28 cellular contexts compared by ENCODE assay signal in the genomic region with DNA sequence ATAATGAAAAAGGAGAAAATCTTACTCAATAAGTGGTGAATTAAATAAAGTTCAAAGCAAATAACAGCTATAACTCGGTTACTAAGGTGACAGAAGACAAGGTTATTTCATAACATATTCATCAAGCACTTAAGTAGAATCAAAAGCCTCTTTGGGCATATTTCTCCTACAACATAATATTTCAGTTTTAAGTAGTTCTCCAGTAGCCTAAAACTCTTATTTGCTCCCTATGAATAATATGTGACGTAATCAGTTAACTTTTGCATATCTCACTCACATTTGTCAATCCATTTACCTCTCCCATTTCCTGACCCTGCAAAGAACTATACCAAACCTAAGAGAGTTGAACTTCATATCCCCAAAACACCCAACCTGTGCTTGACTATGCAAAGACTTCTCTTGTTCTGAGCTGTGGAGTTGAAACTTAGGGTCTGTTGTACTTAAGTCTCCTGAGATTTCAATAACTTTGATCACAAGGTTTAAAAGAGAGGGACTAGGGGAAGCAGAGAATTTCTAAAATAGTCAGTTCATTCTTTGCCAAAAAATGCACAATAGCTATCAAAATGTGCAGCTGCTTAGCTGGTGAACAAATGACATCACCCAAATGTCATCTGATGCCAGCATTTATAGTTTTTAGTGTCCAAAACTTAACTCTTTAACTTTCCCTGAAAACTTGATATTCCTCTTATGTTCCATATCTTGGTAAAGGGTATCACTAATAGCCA. TPM values are rescaled to one million over a fixed set of nuclear protein-coding genes. Genes with fewer than 3 reads are reported as not detected.
A peak's percentile ranks its signal among the peaks of the same experiment; 100 is the strongest.
DNase-seq lines count a peak whose midpoint lies in the region; ATAC-seq and TF ChIP-seq lines count a peak whose summit lies in the region.
"Had no signal": no experiment of that assay in that cellular context is flagged by ENCODE, and none has a peak within 500 bp of the region (broad histone marks: within the 10 kb centered on the region; RNA-seq: fewer than 3 reads in every experiment).

No MANE protein-coding gene starts in this region.

- CTCF ChIA-PET in HEK293 (lab: Yijun Ruan, JAX) = interaction anchor here (1.2 to 1.4 kb wide), 2 partner anchors 11 to 29 kb away, joined by 3 to 5 read pairs; no protein-coding TSS in a partner anchor
- CTCF ChIA-PET in naive thymus-derived CD4-positive, alpha-beta T cell (lab: Charles Lee) = interaction anchor here (0.6 kb wide), 1 partner anchor 766 kb away, joined by 3 read pairs; no protein-coding TSS in a partner anchor

- no peak overlapping the region for H3K27ac ChIP-seq in HEK293 (ENCODE audit: extremely low read depth, low read depth, low read length)
- no peak overlapping the region for H3K27ac ChIP-seq in naive thymus-derived CD4-positive, alpha-beta T cell (ENCODE audit: low read depth, low read length)
- H3K27ac ChIP-seq: C4-2B, uterus had no signal

- H3K4me1 Mint-ChIP-seq in naive thymus-derived CD4-positive, alpha-beta T cell = no peaks in the 10 kb centered on the region
- H3K4me1 Mint-ChIP-seq: IgD-negative memory B cell, naive B cell, WTC11 had no signal

- H3K4me3 Mint-ChIP-seq in naive thymus-derived CD4-positive, alpha-beta T cell = no peak overlapping the region
- H3K4me3 Mint-ChIP-seq: HFFc6, IgD-negative memory B cell, naive B cell, WTC11 had no signal

- no peaks in the 10 kb centered on the region for H3K27me3 ChIP-seq in naive thymus-derived CD4-positive, alpha-beta T cell (ENCODE audit: control insufficient read depth in 2 of 2, insufficient read depth in 2 of 2, low read length in 2 of 2)
- H3K27me3 ChIP-seq: uterus had no signal

- no peak for TF ChIP-seq CTCF in HEK293 (tag by site-specific recombination; IDR thresholded peaks at IDR 0.05)
- no peak for TF ChIP-seq CTCF in cardiac fibroblast (IDR thresholded peaks at IDR 0.05; ENCODE audit: low read depth, low read length)

- H3K9me3 Mint-ChIP-seq in naive thymus-derived CD4-positive, alpha-beta T cell = no peaks in the 10 kb centered on the region
- H3K9me3 Mint-ChIP-seq: HFFc6, IgD-negative memory B cell, naive B cell, WTC11 had no signal

- no peaks in the 10 kb centered on the region for H3K36me3 Mint-ChIP-seq in naive thymus-derived CD4-positive, alpha-beta T cell
- H3K36me3 Mint-ChIP-seq: naive B cell, WTC11 had no signal

- peaks cover 8 to 20% (median 16%) of the 10 kb centered on the region in 5 donors for H3K27me3 Mint-ChIP-seq in naive thymus-derived CD4-positive, alpha-beta T cell
- H3K27me3 Mint-ChIP-seq: naive B cell had no signal

- no peak overlapping the region for H3K27ac Mint-ChIP-seq in naive thymus-derived CD4-positive, alpha-beta T cell
- H3K27ac Mint-ChIP-seq: HFFc6, IgD-negative memory B cell, naive B cell, WTC11 had no signal

- no peak for ATAC-seq in HG03095 (IDR thresholded peaks at IDR 0.05; ENCODE audit: unreplicated experiment)
- no peak for ATAC-seq in naive thymus-derived CD4-positive, alpha-beta T cell
- no peak for ATAC-seq in HG03342 (IDR thresholded peaks at IDR 0.05; ENCODE audit: unreplicated experiment)
- ATAC-seq: Right ventricle myocardium inferior, WTC11 had no signal

- H3K36me3 ChIP-seq in HEK293 (ENCODE audit: control insufficient read depth in 2 of 2, insufficient read depth in 1 of 2, low read length in 2 of 2) = no peaks in the 10 kb centered on the region; a peak in 1 of 3 replicates
- no peaks in the 10 kb centered on the region for H3K36me3 ChIP-seq in naive thymus-derived CD4-positive, alpha-beta T cell (ENCODE audit: control insufficient read depth in 2 of 3, insufficient read depth in 3 of 3, low read length in 3 of 3)
- H3K36me3 ChIP-seq: uterus had no signal

- no peaks in the 10 kb centered on the region for H3K4me1 ChIP-seq in HEK293 (ENCODE audit: control insufficient read depth, insufficient read depth, low read length)
- no peaks in the 10 kb centered on the region for H3K4me1 ChIP-seq in naive thymus-derived CD4-positive, alpha-beta T cell (ENCODE audit: control insufficient read depth in 2 of 2, insufficient read depth in 2 of 2, low read length in 2 of 2)
- H3K4me1 ChIP-seq: uterus had no signal

- H3K4me3 ChIP-seq in HEK293 (ENCODE audit: low read depth, low read length) = no peak overlapping the region
- H3K4me3 ChIP-seq in cardiac fibroblast (replicated peaks in 1 of 2; ENCODE audit: low read depth in 2 of 2, low read length in 2 of 2) = no peak overlapping the region
- no peak overlapping the region for H3K4me3 ChIP-seq in naive thymus-derived CD4-positive, alpha-beta T cell (ENCODE audit: low read length)
- H3K4me3 ChIP-seq: uterus had no signal

- DNase-seq in cardiac fibroblast (ENCODE audit: low read depth in 2 of 2) (peak; percentile 11 to 25), globus pallidus (ENCODE audit: low spot score) (peak; percentile 81), superior temporal gyrus (ENCODE audit: extremely low spot score) (peak; percentile 90), glomerular visceral epithelial cell (ENCODE audit: extremely low spot score) (no peak)
- DNase-seq in naive thymus-derived CD4-positive, alpha-beta T cell = no peak
- DNase-seq: activated naive CD4-positive, alpha-beta T cell treated with anti-CD3 and anti-CD28 coated beads, Interleukin-2, amount 50 U/mL, for 16 hours; cerebellar nuclear complex; effector CD4-positive, alpha-beta T cell; erythroblast; HFFc6; naive B cell; NCI-H1092 treated with DMSO at 0.1 percent for 48 hours; NCI-H2029; NCI-H345; NCI-H82; occipital lobe; small intestine; stimulated activated CD4-positive, alpha-beta T cell treated with anti-CD3 and anti-CD28 coated beads, Interleukin-1b, Interleukin-23, amount 100 ng/mL, for 48 hours; SW 1271; T1000; uterus had no signal

- POLR2A ChIA-PET in HEK293 (lab: Yijun Ruan, JAX) = interaction anchor here (0.7 to 0.8 kb wide), 2 partner anchors 37 to 114 kb away, joined by 3 to 5 read pairs; a partner anchor contains a TSS
- POLR2A ChIA-PET in naive thymus-derived CD4-positive, alpha-beta T cell (lab: Charles Lee) = no interaction called here

- intact Hi-C loops in naive thymus-derived CD4-positive, alpha-beta T cell (cut with micrococcal nuclease) = no loop called here

- no peaks in the 10 kb centered on the region for H3K9me3 ChIP-seq in HEK293 (ENCODE audit: control insufficient read depth, insufficient read depth, low read depth, low read length)
- no peaks in the 10 kb centered on the region for H3K9me3 ChIP-seq in naive thymus-derived CD4-positive, alpha-beta T cell (ENCODE audit: control insufficient read depth in 2 of 3, low read length in 3 of 3)
- H3K9me3 ChIP-seq: uterus had no signal

TF ChIP-seq in HEK293, 187 proteins besides CTCF, POLR2A, EP300 and RAD21:
- TF ChIP-seq GLIS2 (tag by site-specific recombination; IDR thresholded peaks at IDR 0.05) = no peak
- TF ChIP-seq FEZF1 (tag by site-specific recombination; IDR thresholded peaks at IDR 0.05) = peak; percentile 35; the same call in 1 of the 2 replicates
- TF ChIP-seq, protein P1, sequence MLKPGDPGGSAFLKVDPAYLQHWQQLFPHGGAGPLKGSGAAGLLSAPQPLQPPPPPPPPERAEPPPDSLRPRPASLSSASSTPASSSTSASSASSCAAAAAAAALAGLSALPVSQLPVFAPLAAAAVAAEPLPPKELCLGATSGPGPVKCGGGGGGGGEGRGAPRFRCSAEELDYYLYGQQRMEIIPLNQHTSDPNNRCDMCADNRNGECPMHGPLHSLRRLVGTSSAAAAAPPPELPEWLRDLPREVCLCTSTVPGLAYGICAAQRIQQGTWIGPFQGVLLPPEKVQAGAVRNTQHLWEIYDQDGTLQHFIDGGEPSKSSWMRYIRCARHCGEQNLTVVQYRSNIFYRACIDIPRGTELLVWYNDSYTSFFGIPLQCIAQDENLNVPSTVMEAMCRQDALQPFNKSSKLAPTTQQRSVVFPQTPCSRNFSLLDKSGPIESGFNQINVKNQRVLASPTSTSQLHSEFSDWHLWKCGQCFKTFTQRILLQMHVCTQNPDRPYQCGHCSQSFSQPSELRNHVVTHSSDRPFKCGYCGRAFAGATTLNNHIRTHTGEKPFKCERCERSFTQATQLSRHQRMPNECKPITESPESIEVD (tag by site-specific recombination; IDR thresholded peaks at IDR 0.05) = peak; percentile 46; the same call in 1 of the 2 replicates
- no peak for TF ChIP-seq ZBTB21 (tag by site-specific recombination; IDR thresholded peaks at IDR 0.05)
- no peak for TF ChIP-seq ZNF48 (tag by site-specific recombination; IDR thresholded peaks at IDR 0.05)

RNA-seq across cellular contexts. Expression of a gene that starts 37.2 kb away (rescaled TPM):
- total RNA-seq in naive thymus-derived CD4-positive, alpha-beta T cell = 1 to 10 TPM in 2 of 5 experiments, under 1 TPM in 1, not detected in 2; 0.27 to 2.1 (median 1.1) TPM
- polyA plus RNA-seq in naive thymus-derived CD4-positive, alpha-beta T cell = not detected
- polyA plus RNA-seq: IgD-negative memory B cell had no signal

Comparison
In these comparisons a context has a peak if more than half of its experiments do, and no peak if none do; other contexts are left out.
1. DNase-seq: peak in cardiac fibroblast (2 of 2), globus pallidus (single experiment) and superior temporal gyrus (single experiment); none in glomerular visceral epithelial cell (single experiment) and naive thymus-derived CD4-positive, alpha-beta T cell (0 of 9).